7 cellular contexts compared by ENCODE assay signal in the genomic region with DNA sequence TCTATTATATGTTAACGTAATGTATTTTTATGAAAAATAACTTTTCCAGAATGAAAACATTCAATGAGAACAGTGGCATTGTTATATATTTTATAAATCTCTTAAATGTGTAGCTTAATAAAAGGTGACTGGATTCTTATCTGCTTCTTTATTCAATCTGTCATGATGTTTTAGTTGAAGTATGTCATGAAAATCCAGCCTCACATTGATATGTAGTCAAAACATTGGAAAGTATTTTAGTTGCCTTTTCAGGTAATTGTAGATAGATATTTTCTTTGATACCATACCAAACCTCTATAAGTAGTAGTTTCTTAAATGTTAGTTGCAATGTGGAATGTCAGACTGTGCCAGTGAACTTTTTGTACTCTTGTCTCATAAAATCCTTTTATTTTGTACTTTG. TPM values are rescaled to one million over a fixed set of nuclear protein-coding genes. Genes with fewer than 3 reads are reported as not detected.
"Had no signal": no experiment of that assay in that cellular context is flagged by ENCODE, and none has a peak within 500 bp of the region (broad histone marks: within the 10 kb centered on the region; RNA-seq: fewer than 3 reads in every experiment).

No MANE protein-coding gene starts in this region.

- ATAC-seq: GM23338, K562 had no signal

- DNase-seq: H9, HCEC 1CT, HFFc6, IMR-90, KG1 had no signal

- H3K4me2 ChIP-seq: GM23338 had no signal

- H2AFZ ChIP-seq: GM23338 had no signal

- H3K4me3 ChIP-seq: GM23338, K562 had no signal

RNA-seq across cellular contexts. Expression of a gene that starts 41.3 kb away (rescaled TPM):
- polyA plus RNA-seq: K562 had no signal
